ENCODE assay signal across 27 cellular contexts in genomic region chr11:46064221-46064620, GRCh38. TPM values are rescaled to one million over a fixed set of nuclear protein-coding genes. Genes with fewer than 3 reads are reported as not detected.
DNase-seq lines count a peak whose midpoint lies in the region; ATAC-seq, FAIRE-seq and TF ChIP-seq lines count a peak whose summit lies in the region.
"Had no signal": no experiment of that assay in that cellular context is flagged by ENCODE, and none has a peak within 500 bp of the region (broad histone marks: within the 10 kb centered on the region; RNA-seq: fewer than 3 reads in every experiment).

No MANE protein-coding gene starts in this region.

- H4K5ac ChIP-seq in H9 (ENCODE audit: insufficient read length, low read depth, low read length) (no peak overlapping the region), H1 (ENCODE audit: insufficient read length, low read depth, low read length) (no peak overlapping the region)

- H3K27me3 ChIP-seq in H9 (ENCODE audit: insufficient read depth, low read length) (no peaks in the 10 kb centered on the region), H1 (replicated peaks in 1 of 4; ENCODE audit: control insufficient read depth in 3 of 4, extremely low read depth in 1 of 4, insufficient read depth in 3 of 4, low read length in 3 of 4) (no peaks in the 10 kb centered on the region)
- H3K27me3 ChIP-seq: BLaER1, esophagus muscularis mucosa, MG63, neutrophil, upper lobe of right lung had no signal

- H3K27ac ChIP-seq in H9 (ENCODE audit: insufficient read length, low read depth, low read length): no peak overlapping the region
- no peak overlapping the region for H3K27ac ChIP-seq in H1 (ENCODE audit: low read depth, low read length)
- H3K27ac ChIP-seq: BLaER1, esophagus muscularis mucosa, neutrophil, PC-9, upper lobe of right lung had no signal

- H3K4me1 Mint-ChIP-seq in H9: peaks cover 17 to 24% of the 10 kb centered on the region in 2 experiments
- peaks cover 8% of the 10 kb centered on the region for H3K4me1 Mint-ChIP-seq in stimulated activated memory B cell treated with anti-CD40 and anti-IgM and Interleukin-4, amounts not matched to agents 10 μg/mL and 1 μg/mL and 100 μg/mL, for 72 hours
- H3K4me1 Mint-ChIP-seq: brain had no signal

- H4K8ac ChIP-seq in H9 (replicated peaks; ENCODE audit: insufficient read length, low read depth, low read length) (no peak overlapping the region), H1 (ENCODE audit: extremely low read depth, insufficient read depth, low read length) (no peak overlapping the region)

- POLR2A ChIA-PET in H1 (lab: Charles Lee; ENCODE audit: partially characterized antibody): no interaction called here

- H3K27ac Mint-ChIP-seq in H9: peak overlapping the region in 2 of 3 experiments; percentile 26 to 71; a peak in 4 of 7 replicates
- no peak overlapping the region for H3K27ac Mint-ChIP-seq in stimulated activated memory B cell treated with anti-CD40 and anti-IgM and Interleukin-4, amounts not matched to agents 10 μg/mL and 1 μg/mL and 100 μg/mL, for 72 hours
- H3K27ac Mint-ChIP-seq: activated CD4-positive, alpha-beta memory T cell treated with anti-CD3 and anti-CD28 coated beads for 36 hours had no signal

- peak; percentile 50 for FAIRE-seq in H1 (lab: Jason Lieb, UNC)
- FAIRE-seq: colon, K562 had no signal

- H3K56ac ChIP-seq in H9 (ENCODE audit: insufficient read length, low read depth, low read length) (no peak overlapping the region), H1 (replicated peaks; ENCODE audit: insufficient read length, low read depth, low read length) (no peak overlapping the region)

- no peak for ATAC-seq in stimulated activated memory B cell treated with anti-CD40 and anti-IgM and Interleukin-4, amounts not matched to agents 10 μg/mL and 1 μg/mL and 100 μg/mL, for 72 hours
- no peak for ATAC-seq in HG03521 (IDR thresholded peaks at IDR 0.05; ENCODE audit: unreplicated experiment)
- ATAC-seq: HCT116, K562, upper lobe of right lung had no signal

- no peak for TF ChIP-seq RAD21 in H1 (IDR thresholded peaks at IDR 0.05 in 1 of 2, conservative IDR thresholded peaks at IDR 0.05 in 1 of 2; ENCODE audit: low read depth in 2 of 2, low read length in 2 of 2)

- H2AFZ ChIP-seq in H9 (ENCODE audit: low read length): no peak overlapping the region
- no peak overlapping the region for H2AFZ ChIP-seq in H1 (ENCODE audit: low read length)
- H2AFZ ChIP-seq: PC-9 had no signal

- no peak overlapping the region for H3K23ac ChIP-seq in H9 (ENCODE audit: insufficient read length, low read depth, low read length)
- no peak overlapping the region for H3K23ac ChIP-seq in H1 (ENCODE audit: insufficient read length)

- H3K4me3 Mint-ChIP-seq in H9: no peak overlapping the region
- no peak overlapping the region for H3K4me3 Mint-ChIP-seq in stimulated activated memory B cell treated with anti-CD40 and anti-IgM and Interleukin-4, amounts not matched to agents 10 μg/mL and 1 μg/mL and 100 μg/mL, for 72 hours
- H3K4me3 Mint-ChIP-seq: activated CD4-positive, alpha-beta memory T cell treated with anti-CD3 and anti-CD28 coated beads for 36 hours; brain had no signal

- no peak overlapping the region for H2BK5ac ChIP-seq in H9 (ENCODE audit: insufficient read length, low read length)
- H2BK5ac ChIP-seq in H1 (ENCODE audit: low read depth, low read length): no peak overlapping the region

- H2AK5ac ChIP-seq in H9 (ENCODE audit: insufficient read length, low read length) (no peak overlapping the region), H1 (ENCODE audit: low read depth, low read length) (no peak overlapping the region)

- H3K36me3 Mint-ChIP-seq in H9 (ENCODE audit: insufficient read depth in 1 of 3, low read depth in 3 of 3): peaks cover 7 to 9% (median 7%) of the 10 kb centered on the region in 3 experiments
- H3K36me3 Mint-ChIP-seq in stimulated activated memory B cell treated with anti-CD40 and anti-IgM and Interleukin-4, amounts not matched to agents 10 μg/mL and 1 μg/mL and 100 μg/mL, for 72 hours: peaks cover 64% of the 10 kb centered on the region

- H4K20me1 ChIP-seq in H9 (ENCODE audit: control insufficient read depth, insufficient read depth, insufficient read length): no peaks in the 10 kb centered on the region
- no peaks in the 10 kb centered on the region for H4K20me1 ChIP-seq in H1 (replicated peaks in 1 of 2; ENCODE audit: control insufficient read depth in 1 of 2, insufficient read depth in 2 of 2, low read length in 2 of 2)

- no peak overlapping the region for H3K4me2 ChIP-seq in H9 (ENCODE audit: insufficient read depth, insufficient read length, low read length)
- no peak overlapping the region for H3K4me2 ChIP-seq in H1 (ENCODE audit: insufficient read depth in 1 of 2, low read depth in 2 of 2, low read length in 2 of 2)
- H3K4me2 ChIP-seq: BLaER1, PC-9 had no signal

- no peak for TF ChIP-seq POLR2A in H1 (IDR thresholded peaks at IDR 0.05; ENCODE audit: control extremely low read depth in 1 of 2, low read depth in 2 of 2, low read length in 2 of 2)

- no peaks in the 10 kb centered on the region; a peak in 1 of 5 replicates for H3K9me3 Mint-ChIP-seq in H9
- no peaks in the 10 kb centered on the region for H3K9me3 Mint-ChIP-seq in stimulated activated memory B cell treated with anti-CD40 and anti-IgM and Interleukin-4, amounts not matched to agents 10 μg/mL and 1 μg/mL and 100 μg/mL, for 72 hours
- H3K9me3 Mint-ChIP-seq: activated CD4-positive, alpha-beta memory T cell treated with anti-CD3 and anti-CD28 coated beads for 36 hours had no signal

- H3K4me3 ChIP-seq in H1 (ENCODE audit: extremely low read depth in 1 of 4, insufficient read depth in 2 of 4, low read depth in 3 of 4, low read length in 4 of 4): no peak overlapping the region
- H3K4me3 ChIP-seq: BLaER1, esophagus muscularis mucosa, K562, lung, MG63, PC-9, upper lobe of right lung had no signal

- DNase-seq in AG08395 (ENCODE audit: low spot score): peak; percentile 24
- no peak for DNase-seq in H9
- no peak for DNase-seq in H1 (ENCODE audit: low read depth in 1 of 2, low spot score in 2 of 2)
- peak; percentile 10 for DNase-seq in kidney tubule cell (ENCODE audit: low spot score)
- DNase-seq in activated CD4-positive, alpha-beta T cell treated with anti-CD3 and anti-CD28 coated beads for 48 hours: no peak
- DNase-seq in midbrain (lab: John Stamatoyannopoulos, UW): no peak
- DNase-seq: activated CD4-positive, alpha-beta memory T cell treated with anti-CD3 and anti-CD28 coated beads for 36 hours; activated CD8-positive, alpha-beta memory T cell treated with anti-CD3 and anti-CD28 coated beads, Interleukin-2, amount 50 U/mL, for 48 hours; activated effector memory CD4-positive, alpha-beta T cell treated with Interleukin-2 at 50 U/mL for 16 hours; effector memory CD4-positive, alpha-beta T cell; MG63; NCI-H1436 treated with DMSO at 0.1 percent for 48 hours; NCI-H2107; NCI-H510A; PC-9; SHP77; upper lobe of right lung had no signal

- CTCF ChIA-PET in H1 (lab: Charles Lee; ENCODE audit: partially characterized antibody): interaction anchor here (1.3 to 3.6 kb wide), 3 partner anchors 12 to 53 kb away, joined by 3 to 13 read pairs (median 4); no protein-coding TSS in a partner anchor

- no peak for TF ChIP-seq CTCF in H9 (conservative IDR thresholded peaks at IDR 0.05)
- no peak for TF ChIP-seq CTCF in H1 (IDR thresholded peaks at IDR 0.05; ENCODE audit: control extremely low read depth in 1 of 3, insufficient read depth in 1 of 3, low read depth in 1 of 3, low read length in 3 of 3)

- H3K36me3 ChIP-seq in H1 (ENCODE audit: control insufficient read depth in 2 of 4, insufficient read depth in 4 of 4, low read length in 3 of 4): peaks cover 0 to 3% (median 0%) of the 10 kb centered on the region in 4 experiments; a peak in 1 of 8 replicates

- H2BK20ac ChIP-seq in H9 (ENCODE audit: low read depth, low read length, poor library complexity, severe bottlenecking) (no peak overlapping the region), H1 (ENCODE audit: low read length) (no peak overlapping the region)

- no peak overlapping the region for H3T11ph ChIP-seq in H9 (ENCODE audit: low read length)

- H2BK120ac ChIP-seq in H9 (ENCODE audit: low read depth, low read length, poor library complexity, severe bottlenecking) (no peak overlapping the region), H1 (replicated peaks; ENCODE audit: low read depth, low read length) (no peak overlapping the region)

- H3K79me1 ChIP-seq in H9 (ENCODE audit: insufficient read depth, low read depth, low read length, poor library complexity, severe bottlenecking) (no peaks in the 10 kb centered on the region), H1 (ENCODE audit: low read depth, low read length) (no peaks in the 10 kb centered on the region)

- no peaks in the 10 kb centered on the region for H3K23me2 ChIP-seq in H9 (ENCODE audit: insufficient read length, low read depth, low read length, poor library complexity, severe bottlenecking)
- no peaks in the 10 kb centered on the region for H3K23me2 ChIP-seq in H1 (ENCODE audit: low read depth, low read length)

- H4K91ac ChIP-seq in H9 (ENCODE audit: insufficient read length, low read depth, low read length): no peak overlapping the region
- no peak overlapping the region for H4K91ac ChIP-seq in H1 (replicated peaks; ENCODE audit: insufficient read length, low read length)

- no peak overlapping the region for H3K14ac ChIP-seq in H9 (ENCODE audit: insufficient read depth, low read length)
- H3K14ac ChIP-seq in H1 (ENCODE audit: insufficient read length): no peak overlapping the region

- H3K79me2 ChIP-seq in H9 (ENCODE audit: insufficient read depth, low read length) (no peaks in the 10 kb centered on the region), H1 (ENCODE audit: control insufficient read depth in 1 of 2, insufficient read depth in 2 of 2, low read length in 2 of 2) (no peaks in the 10 kb centered on the region)

- no peaks in the 10 kb centered on the region for H3K4me1 ChIP-seq in H9 (ENCODE audit: insufficient read depth, low read length)
- peaks cover 0 to 8% (median 3%) of the 10 kb centered on the region in 4 experiments; a peak in 3 of 7 replicates for H3K4me1 ChIP-seq in H1 (replicated peaks in 1 of 4; ENCODE audit: control insufficient read depth in 3 of 4, insufficient read depth in 4 of 4, low read length in 3 of 4)
- H3K4me1 ChIP-seq: upper lobe of right lung had no signal

- H2BK12ac ChIP-seq in H9 (ENCODE audit: insufficient read length, low read depth, low read length) (no peak overlapping the region), H1 (ENCODE audit: low read depth, low read length) (no peak overlapping the region)

- TF ChIP-seq EP300 in H1 (IDR thresholded peaks at IDR 0.05; ENCODE audit: borderline replicate concordance in 1 of 2, low read depth in 2 of 2, low read length in 2 of 2): no peak

- H3K27me3 Mint-ChIP-seq in H9 (ENCODE audit: low read depth): no peaks in the 10 kb centered on the region
- no peaks in the 10 kb centered on the region for H3K27me3 Mint-ChIP-seq in stimulated activated memory B cell treated with anti-CD40 and anti-IgM and Interleukin-4, amounts not matched to agents 10 μg/mL and 1 μg/mL and 100 μg/mL, for 72 hours
- H3K27me3 Mint-ChIP-seq: activated CD4-positive, alpha-beta memory T cell treated with anti-CD3 and anti-CD28 coated beads for 36 hours had no signal

- H3K18ac ChIP-seq in H9 (ENCODE audit: insufficient read length, low read depth, low read length): no peak overlapping the region
- no peak overlapping the region for H3K18ac ChIP-seq in H1 (ENCODE audit: extremely low read depth, low read length)

- H3K9ac ChIP-seq in H9 (ENCODE audit: extremely low read depth, insufficient read length, low read length) (no peak overlapping the region), H1 (replicated peaks in 1 of 4; ENCODE audit: extremely low read depth in 1 of 4, low read depth in 3 of 4, low read length in 3 of 4) (no peak overlapping the region)
- H3K9ac ChIP-seq: BLaER1 had no signal

- WGBS in H9 (ENCODE audit: extremely low coverage, insufficient read length, low lambda C conversion rate): no CpG with 5 or more reads among the region's 2 CpGs
- WGBS in H1 (ENCODE audit: extremely low coverage in 1 of 2, insufficient coverage in 1 of 2, insufficient read length in 1 of 2, insufficient replicate concordance in 2 of 2, low coverage in 1 of 2, low lambda C conversion rate in 2 of 2, missing lambda C conversion rate in 1 of 2), 2 experiments: 85% methylated on average over 2 of the region's 2 CpGs; no CpG with 5 or more reads in 1 of the 2 experiments

- H3K4ac ChIP-seq in H9 (ENCODE audit: low read depth, low read length) (no peak overlapping the region), H1 (replicated peaks; ENCODE audit: insufficient read length, low read depth, low read length) (no peak overlapping the region)

- H2BK15ac ChIP-seq in H9 (ENCODE audit: low read depth, low read length): no peak overlapping the region
- H2BK15ac ChIP-seq in H1 (ENCODE audit: low read length): no peak overlapping the region

- H3K9me3 ChIP-seq in H9 (ENCODE audit: control insufficient read depth, low read depth, low read length) (no peaks in the 10 kb centered on the region), H1 (ENCODE audit: insufficient read depth in 2 of 2, low read depth in 1 of 2, low read length in 1 of 2) (no peaks in the 10 kb centered on the region)
- H3K9me3 ChIP-seq: esophagus muscularis mucosa, MG63, neutrophil, upper lobe of right lung had no signal

RNA-seq across cellular contexts. Expression of gene PHF21A, which starts 57.0 kb away (rescaled TPM):
- total RNA-seq in H9 (2021): 28.6 and 33.8 TPM in 2 replicates
- total RNA-seq in H1 (2021; fragmentation: NEBNext Ultra II Directional; extraction: Animal tissue kit (Norgen Biotek cat#: 25700)): 33.2 and 40.3 TPM in 2 replicates
- polyA plus RNA-seq in H1 (2011; rRNA removed): 16.3 and 17.6 TPM in 2 replicates
- 18.9 TPM for polyA plus RNA-seq in H1 (2011; cell fraction: cytosol; rRNA removed)
- polyA plus RNA-seq in H1 (2011; cell fraction: nucleus; rRNA removed): 44.4 TPM
- 25.0 to 33.7 TPM (median 30.8 TPM) in 4 replicates for polyA plus RNA-seq in H1 (2012, experiment 1 of 2)
- 5.2 TPM for polyA plus RNA-seq in H1 (2012, experiment 2 of 2)
- polyA plus RNA-seq in H1 (2013, experiment 1 of 2): 25.7 TPM
- polyA plus RNA-seq in H1 (2013, experiment 2 of 2): 23.9 TPM
- 18.9 and 24.2 TPM in 2 replicates for polyA minus RNA-seq in H1 (2011; rRNA and poly(A)+ RNA removed)
- polyA minus RNA-seq in H1 (2011; cell fraction: cytosol; rRNA and poly(A)+ RNA removed): 15.0 TPM
- polyA minus RNA-seq in H1 (2011; cell fraction: nucleus; rRNA and poly(A)+ RNA removed): 32.8 TPM

Comparison
In these comparisons a context has a peak if more than half of its experiments do, and no peak if none do; other contexts are left out.
1. DNase-seq: peak in AG08395 (single experiment) and kidney tubule cell (single experiment); none in H9 (single experiment), H1 (0 of 2), activated CD4-positive, alpha-beta T cell treated with anti-CD3 and anti-CD28 coated beads for 48 hours (single experiment) and midbrain (single experiment).